Comparison of ENCODE assay signal across 8 cellular contexts in the genomic region with DNA sequence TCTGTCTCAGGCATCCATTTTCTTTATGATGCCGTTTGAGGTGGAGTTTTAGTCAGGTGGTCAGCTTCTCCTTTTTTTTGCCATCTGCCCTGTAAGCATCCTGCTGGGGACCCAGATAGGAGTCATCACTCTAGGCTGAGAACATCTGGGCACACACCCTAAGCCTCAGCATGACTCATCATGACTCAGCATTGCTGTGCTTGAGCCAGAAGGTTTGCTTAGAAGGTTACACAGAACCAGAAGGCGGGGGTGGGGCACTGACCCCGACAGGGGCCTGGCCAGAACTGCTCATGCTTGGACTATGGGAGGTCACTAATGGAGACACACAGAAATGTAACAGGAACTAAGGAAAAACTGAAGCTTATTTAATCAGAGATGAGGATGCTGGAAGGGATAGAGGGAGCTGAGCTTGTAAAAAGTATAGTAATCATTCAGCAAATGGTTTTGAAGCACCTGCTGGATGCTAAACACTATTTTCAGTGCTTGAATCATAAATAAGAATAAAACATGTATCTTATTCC. TPM values are rescaled to one million over a fixed set of nuclear protein-coding genes. Genes with fewer than 3 reads are reported as not detected.
A peak's percentile ranks its signal among the peaks of the same experiment; 100 is the strongest.
DNase-seq lines count a peak whose midpoint lies in the region; TF ChIP-seq lines count a peak whose summit lies in the region.

No MANE protein-coding gene starts in this region.

- H3K36me3 Mint-ChIP-seq in HFFc6 (ENCODE audit: low read depth): no peaks in the 10 kb centered on the region
- H3K36me3 Mint-ChIP-seq in CD4-positive, alpha-beta memory T cell: no peaks in the 10 kb centered on the region

- H3K27ac ChIP-seq in CD4-positive, alpha-beta memory T cell (ENCODE audit: low read depth, low read length): no peak overlapping the region

- H3K36me3 ChIP-seq in adipocyte (ENCODE audit: control insufficient read depth, insufficient read depth, low read length, severe bottlenecking): no peaks in the 10 kb centered on the region
- H3K36me3 ChIP-seq in CD4-positive, alpha-beta memory T cell (ENCODE audit: insufficient read depth, low read length): no peaks in the 10 kb centered on the region

- no peaks in the 10 kb centered on the region for H3K27me3 ChIP-seq in adipocyte (replicated peaks; ENCODE audit: control insufficient read depth, insufficient read depth, low read length)
- H3K27me3 ChIP-seq in CD4-positive, alpha-beta memory T cell (ENCODE audit: insufficient read depth, low read length): no peaks in the 10 kb centered on the region

- H3K4me3 Mint-ChIP-seq in HFFc6: peak overlapping the region; percentile 32
- no peak overlapping the region for H3K4me3 Mint-ChIP-seq in CD4-positive, alpha-beta memory T cell

- CTCF ChIA-PET in CD4-positive, alpha-beta memory T cell (lab: Charles Lee; ENCODE audit: partially characterized antibody): no interaction called here

- H3K4me1 ChIP-seq in adipocyte (ENCODE audit: control insufficient read depth, insufficient read depth, low read length): peaks cover 5% of the 10 kb centered on the region
- H3K4me1 ChIP-seq in CD4-positive, alpha-beta memory T cell (ENCODE audit: insufficient read depth, low read length): no peaks in the 10 kb centered on the region

- no peaks in the 10 kb centered on the region for H3K9me3 ChIP-seq in adipocyte (ENCODE audit: control insufficient read depth, low read length)
- H3K9me3 ChIP-seq in CD4-positive, alpha-beta memory T cell (ENCODE audit: control insufficient read depth in 1 of 2, low read length in 2 of 2): no peaks in the 10 kb centered on the region

- in situ Hi-C loops in GM13976 (cut with MboI; ENCODE audit: low sequenced_read_pairs, unreplicated experiment): no loop called here

- no peaks in the 10 kb centered on the region for H3K27me3 Mint-ChIP-seq in HFFc6 (ENCODE audit: insufficient read depth)
- H3K27me3 Mint-ChIP-seq in CD4-positive, alpha-beta memory T cell: peaks cover 1 to 2% of the 10 kb centered on the region in 2 donors

- peak overlapping the region; percentile 83 for H3K27ac Mint-ChIP-seq in HFFc6
- peak overlapping the region in 1 of 7 donors; percentile 39 for H3K27ac Mint-ChIP-seq in CD4-positive, alpha-beta memory T cell

- DNase-seq in AG09309 (ENCODE audit: low read depth) (peak; percentile 94), GM13976 (ENCODE audit: low spot score) (peak; percentile 44), HFFc6 (peak; percentile 99), M059J (ENCODE audit: low read depth) (peak; percentile 99), adipocyte (ENCODE audit: low read depth) (peak; percentile 98), islet precursor cell (peak; percentile 97), Ammon's horn (ENCODE audit: low spot score) (no peak)
- no peak for DNase-seq in CD4-positive, alpha-beta memory T cell

- POLR2A ChIA-PET in CD4-positive, alpha-beta memory T cell (lab: Charles Lee; ENCODE audit: partially characterized antibody): no interaction called here

- no peak overlapping the region for H3K4me3 ChIP-seq in AG09309 (ENCODE audit: control insufficient read depth, low read depth, low read length)
- H3K4me3 ChIP-seq in adipocyte (ENCODE audit: low read length): no peak overlapping the region
- H3K4me3 ChIP-seq in CD4-positive, alpha-beta memory T cell (ENCODE audit: low read length in 2 of 2): no peak overlapping the region

- intact Hi-C loops in CD4-positive, alpha-beta memory T cell (cut with micrococcal nuclease): no loop called here

- no peak overlapping the region for H3K9ac ChIP-seq in adipocyte (ENCODE audit: low read length)

- TF ChIP-seq CTCF in AG09309 (IDR thresholded peaks at IDR 0.05; ENCODE audit: control insufficient read depth, insufficient read depth, low read depth, low read length, missing control alignments): no peak
- no peak for TF ChIP-seq CTCF in GM13976 (IDR thresholded peaks at IDR 0.05; ENCODE audit: borderline replicate concordance, control extremely low read depth, extremely low read depth, insufficient read depth, missing control alignments)
- TF ChIP-seq CTCF in HFFc6 (IDR thresholded peaks at IDR 0.05): no peak

- H3K9me3 Mint-ChIP-seq in HFFc6: no peaks in the 10 kb centered on the region
- H3K9me3 Mint-ChIP-seq in CD4-positive, alpha-beta memory T cell: peaks cover 0 to 3% (median 0%) of the 10 kb centered on the region in 8 donors

- H3K4me1 Mint-ChIP-seq in HFFc6 (ENCODE audit: low read depth): peaks cover 45% of the 10 kb centered on the region
- H3K4me1 Mint-ChIP-seq in CD4-positive, alpha-beta memory T cell: no peaks in the 10 kb centered on the region

RNA-seq across cellular contexts. Expression of a gene that starts 10.9 kb away (rescaled TPM):
- not detected for total RNA-seq in HFFc6 (2021; fragmentation: NEBNext Ultra II Directional; extraction: Animal tissue kit (Norgen Biotek cat#: 25700))
- total RNA-seq in M059J (2014; rRNA removed; shearing (Covaris generic)): 2.2 and 7.0 TPM in 2 replicates
- total RNA-seq in CD4-positive, alpha-beta memory T cell: not detected
- polyA plus RNA-seq in CD4-positive, alpha-beta memory T cell: not detected

RNA-seq across cellular contexts. Expression of a gene that starts 21.1 kb away (rescaled TPM):
- total RNA-seq in HFFc6 (2021; fragmentation: NEBNext Ultra II Directional; extraction: Animal tissue kit (Norgen Biotek cat#: 25700)): not detected
- total RNA-seq in M059J (2014; rRNA removed; shearing (Covaris generic)): 2.0 TPM in 1 of 2 replicates, not detected in the other
- not detected for total RNA-seq in CD4-positive, alpha-beta memory T cell
- polyA plus RNA-seq in CD4-positive, alpha-beta memory T cell: not detected

RNA-seq across cellular contexts. Expression of a gene that starts 26.1 kb away (rescaled TPM):
- total RNA-seq in HFFc6 (2021; fragmentation: NEBNext Ultra II Directional; extraction: Animal tissue kit (Norgen Biotek cat#: 25700)): not detected
- not detected in 2 replicates for total RNA-seq in M059J (2014; rRNA removed; shearing (Covaris generic))
- not detected for total RNA-seq in CD4-positive, alpha-beta memory T cell
- not detected for polyA plus RNA-seq in CD4-positive, alpha-beta memory T cell

RNA-seq across cellular contexts. Expression of a gene that starts 31.0 kb away (rescaled TPM):
- total RNA-seq in HFFc6 (2021; fragmentation: NEBNext Ultra II Directional; extraction: Animal tissue kit (Norgen Biotek cat#: 25700)): not detected
- total RNA-seq in M059J (2014; rRNA removed; shearing (Covaris generic)): not detected in 2 replicates
- total RNA-seq in CD4-positive, alpha-beta memory T cell: not detected
- not detected for polyA plus RNA-seq in CD4-positive, alpha-beta memory T cell

RNA-seq across cellular contexts. Expression of a gene that starts 43.5 kb away (rescaled TPM):
- total RNA-seq in HFFc6 (2021; fragmentation: NEBNext Ultra II Directional; extraction: Animal tissue kit (Norgen Biotek cat#: 25700)): not detected
- total RNA-seq in M059J (2014; rRNA removed; shearing (Covaris generic)): not detected in 2 replicates
- not detected for total RNA-seq in CD4-positive, alpha-beta memory T cell
- not detected for polyA plus RNA-seq in CD4-positive, alpha-beta memory T cell

Comparison
In these comparisons a context has a peak if more than half of its experiments do, and no peak if none do; other contexts are left out.
1. DNase-seq: peak in AG09309 (single experiment), GM13976 (single experiment), HFFc6 (single experiment), M059J (single experiment), adipocyte (single experiment) and islet precursor cell (single experiment); none in CD4-positive, alpha-beta memory T cell (0 of 5) and Ammon's horn (single experiment).